In the genomic region with DNA sequence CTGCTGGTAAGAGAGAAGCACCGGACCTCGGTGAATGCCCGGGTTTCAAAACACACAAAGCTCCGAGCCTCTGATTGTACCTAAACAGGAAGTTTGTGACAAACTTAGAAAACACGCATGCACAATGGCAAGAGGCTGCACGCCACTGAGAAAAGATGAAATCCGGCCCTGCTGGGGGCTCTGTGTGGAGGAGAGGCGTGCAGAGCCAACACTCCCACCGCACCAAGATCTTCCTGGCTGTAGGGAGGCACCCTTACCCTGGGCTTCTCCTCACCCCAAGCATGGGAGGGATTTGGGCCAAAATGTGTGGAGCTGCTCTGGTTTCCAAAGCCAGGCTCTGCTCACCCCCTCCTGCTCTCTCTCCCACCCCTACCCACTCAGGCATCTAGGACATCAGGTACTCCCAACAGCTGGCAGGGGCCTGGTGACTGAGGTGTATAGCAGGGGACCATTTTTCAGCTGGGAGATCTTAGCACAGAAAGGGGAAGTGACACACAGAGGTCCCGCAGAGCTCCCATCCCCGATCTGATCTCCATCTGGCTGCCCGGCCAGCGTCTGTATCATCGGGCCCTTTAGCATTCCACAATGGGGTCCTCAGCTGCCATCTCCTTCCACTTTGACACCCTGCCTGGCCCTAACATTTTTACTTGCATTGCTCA, we compare ENCODE assay signal across 8 cellular contexts.
DNase-seq lines count a peak whose midpoint lies in the region; ATAC-seq, FAIRE-seq and TF ChIP-seq lines count a peak whose summit lies in the region.

No MANE protein-coding gene starts in this region.

- H3K36me3 ChIP-seq in BLaER1 (peaks cover 58% of the 10 kb centered on the region), PC-9 (ENCODE audit: low read depth) (no peaks in the 10 kb centered on the region)

- intact Hi-C loops in PC-9 (cut with micrococcal nuclease; ENCODE audit: unreplicated experiment), result no loop called here

- H3K36me3 Mint-ChIP-seq in activated naive CD4-positive, alpha-beta T cell treated with anti-CD3 and anti-CD28 coated beads, Interleukin-2, amount 50 U/mL, for 72 hours, result peaks cover 0 to 15% of the 10 kb centered on the region in 2 donors
- no peaks in the 10 kb centered on the region for H3K36me3 Mint-ChIP-seq in nephron progenitor cell (ENCODE audit: low read depth)

- H3K9me3 ChIP-seq in BLaER1 (no peaks in the 10 kb centered on the region), PC-9 (ENCODE audit: insufficient read depth, low read depth) (no peaks in the 10 kb centered on the region)

- H3K79me2 ChIP-seq in PC-9 (ENCODE audit: low read depth), result peaks cover 24% of the 10 kb centered on the region; the same call in 1 of the 2 replicates

- no TSS peak for BruUV-seq in PC-9 (replicated peaks; lab: Mats Ljungman, UMichigan)

- H3F3A ChIP-seq in PC-9 (ENCODE audit: insufficient read depth, low read depth), result peaks cover 14% of the 10 kb centered on the region; the same call in 1 of the 2 replicates

- peak; percentile 64 for DNase-seq in GM19239 (ENCODE audit: insufficient read length, low spot score)
- DNase-seq in activated naive CD4-positive, alpha-beta T cell treated with anti-CD3 and anti-CD28 coated beads, Interleukin-2, amount 50 U/mL, for 72 hours (ENCODE audit: low spot score in 2 of 2), result no peak
- no peak for DNase-seq in nephron progenitor cell
- DNase-seq in globus pallidus (ENCODE audit: low spot score), result no peak
- DNase-seq in PC-9, result no peak
- DNase-seq in superior temporal gyrus (ENCODE audit: extremely low spot score), result no peak

- H3K27me3 Mint-ChIP-seq in nephron progenitor cell (ENCODE audit: low read depth, poor library complexity), result peaks cover 9% of the 10 kb centered on the region

- ATAC-seq in HG03520 (IDR thresholded peaks at IDR 0.05; ENCODE audit: unreplicated experiment), result peak; percentile 69
- peak; percentile 47 to 60 for ATAC-seq in activated naive CD4-positive, alpha-beta T cell treated with anti-CD3 and anti-CD28 coated beads, Interleukin-2, amount 50 U/mL, for 72 hours

- H4K20me1 ChIP-seq in BLaER1, result peaks cover 100% of the 10 kb centered on the region
- no peaks in the 10 kb centered on the region for H4K20me1 ChIP-seq in PC-9 (ENCODE audit: insufficient read depth)

- H2AFZ ChIP-seq in PC-9, result no peak overlapping the region

- TF ChIP-seq CTCF in nephron progenitor cell (IDR thresholded peaks at IDR 0.05), result no peak
- TF ChIP-seq CTCF in PC-9 (conservative IDR thresholded peaks at IDR 0.05), result no peak

- H3K27ac ChIP-seq in BLaER1, result peak overlapping the region; percentile 23; the same call in 1 of the 2 replicates
- no peak overlapping the region for H3K27ac ChIP-seq in PC-9

- no peak overlapping the region for H3K4me3 ChIP-seq in BLaER1
- no peak overlapping the region for H3K4me3 ChIP-seq in PC-9

- H3K27ac Mint-ChIP-seq in activated naive CD4-positive, alpha-beta T cell treated with anti-CD3 and anti-CD28 coated beads, Interleukin-2, amount 50 U/mL, for 72 hours, result peak overlapping the region; percentile 71 to 91
- peak overlapping the region; percentile 46 for H3K27ac Mint-ChIP-seq in nephron progenitor cell

- peaks cover 13% of the 10 kb centered on the region for H3K4me1 Mint-ChIP-seq in nephron progenitor cell

- FAIRE-seq in GM19239 (lab: Jason Lieb, UNC), result peak; percentile 86

- H3K27me3 ChIP-seq in BLaER1, result no peaks in the 10 kb centered on the region
- no peaks in the 10 kb centered on the region for H3K27me3 ChIP-seq in PC-9 (ENCODE audit: insufficient read depth, low read depth)

- H3K4me1 ChIP-seq in BLaER1 (peaks cover 55% of the 10 kb centered on the region), PC-9 (replicated peaks; ENCODE audit: insufficient read depth) (peaks cover 19% of the 10 kb centered on the region)

- H3K4me2 ChIP-seq in BLaER1 (peak overlapping the region; percentile 65), PC-9 (no peak overlapping the region)

- no peaks in the 10 kb centered on the region for H3K9me3 Mint-ChIP-seq in activated naive CD4-positive, alpha-beta T cell treated with anti-CD3 and anti-CD28 coated beads, Interleukin-2, amount 50 U/mL, for 72 hours
- H3K9me3 Mint-ChIP-seq in nephron progenitor cell, result no peaks in the 10 kb centered on the region

- no peak overlapping the region for H3K4me3 Mint-ChIP-seq in nephron progenitor cell

- POLR2A ChIA-PET in PC-9 (lab: Charles Lee; ENCODE audit: unreplicated experiment), result no interaction called here

- no peaks in the 10 kb centered on the region for H3K9me2 ChIP-seq in PC-9 (ENCODE audit: insufficient read depth)

- H3K9ac ChIP-seq in BLaER1, result 0 out of 2 replicates have a peak overlapping the region, but pooled peaks have one; percentile 3

- CTCF ChIA-PET in PC-9 (lab: Charles Lee), result no interaction called here
